Comparison of ENCODE assay signal across 20 cellular contexts in genomic region chr9:130465383-130466096, GRCh38. TPM values are rescaled to one million over a fixed set of nuclear protein-coding genes. Genes with fewer than 3 reads are reported as not detected.
DNase-seq lines count a peak whose midpoint lies in the region; TF ChIP-seq lines count a peak whose summit lies in the region.
"Had no signal": no experiment of that assay in that cellular context is flagged by ENCODE, and none has a peak within 500 bp of the region (broad histone marks: within the 10 kb centered on the region; RNA-seq: fewer than 3 reads in every experiment).

No MANE protein-coding gene starts in this region.

- no peaks in the 10 kb centered on the region for H3K9me3 Mint-ChIP-seq in endodermal cell
- H3K9me3 Mint-ChIP-seq: CD8-positive, alpha-beta T cell had no signal

- H3K9me3 ChIP-seq in HEK293 (ENCODE audit: control insufficient read depth, insufficient read depth, low read depth, low read length) (no peaks in the 10 kb centered on the region), endodermal cell (ENCODE audit: control insufficient read depth, low read length) (no peaks in the 10 kb centered on the region), esophagus muscularis mucosa (no peaks in the 10 kb centered on the region)
- H3K9me3 ChIP-seq: BE2C had no signal

- POLR2A ChIA-PET in HEK293 (lab: Yijun Ruan, JAX), result interaction anchor here (0.5 to 0.6 kb wide), 2 partner anchors 22 to 157 kb away, joined by 7 to 11 read pairs; no protein-coding TSS in a partner anchor

- H3K4me3 Mint-ChIP-seq in endodermal cell, result no peak overlapping the region
- H3K4me3 Mint-ChIP-seq: CD8-positive, alpha-beta T cell had no signal

- H3K4me1 ChIP-seq in HEK293 (ENCODE audit: control insufficient read depth, insufficient read depth, low read length) (no peaks in the 10 kb centered on the region), endodermal cell (ENCODE audit: control insufficient read depth, insufficient read depth, low read length) (no peaks in the 10 kb centered on the region), esophagus muscularis mucosa (peaks cover 3 to 10% (median 5%) of the 10 kb centered on the region in 4 donors)

- peak; percentile 68 for DNase-seq in DMS 273 (lab: John Stamatoyannopoulos, UW; ENCODE audit: unreplicated experiment)
- no peak for DNase-seq in DMS 273 treated with DMSO at 0.1 percent for 48 hours (lab: John Stamatoyannopoulos, UW)
- DNase-seq in endodermal cell, result no peak
- DNase-seq in myocyte (ENCODE audit: low read depth), result peak; percentile 40
- DNase-seq in esophagus muscularis mucosa (ENCODE audit: extremely low spot score), result no peak
- DNase-seq in HK-2 (ENCODE audit: unreplicated experiment), result no peak
- no peak for DNase-seq in middle frontal gyrus (ENCODE audit: extremely low spot score, low spot score)
- DNase-seq: BE2C; CD8-positive, alpha-beta T cell; DND-41; GF-D8; IMR-90; Kasumi-1; MM.1S; NCI-H1092 treated with DMSO at 0.1 percent for 48 hours; NCI-H1694; NCI-H526 treated with DMSO at 0.1 percent for 48 hours; PC-9 had no signal

- 83 to 84% methylated on average over 7 to 14 of the region's 16 CpGs for WGBS in endodermal cell (ENCODE audit: insufficient coverage in 1 of 2, insufficient read length in 1 of 2), 2 experiments
- 86% methylated on average over 9 of the region's 16 CpGs for WGBS in esophagus muscularis mucosa

- peaks cover 4% of the 10 kb centered on the region for H3K4me1 Mint-ChIP-seq in endodermal cell

- no peak for TF ChIP-seq POLR2A in esophagus muscularis mucosa (IDR thresholded peaks at IDR 0.05; ENCODE audit: low read depth)

- intact Hi-C loops in esophagus muscularis mucosa (cut with DNase I), result loop anchor here (10.0 kb wide), 1 partner anchor 109 kb away; the partner anchor contains the start of gene FUBP3

- TF ChIP-seq CTCF in HEK293 (tag by site-specific recombination; IDR thresholded peaks at IDR 0.05) (no peak), endodermal cell (conservative IDR thresholded peaks at IDR 0.05) (peak; percentile 13), esophagus muscularis mucosa (IDR thresholded peaks at IDR 0.05) (no peak)

- no peak overlapping the region for H3K27ac ChIP-seq in HEK293 (ENCODE audit: extremely low read depth, low read depth, low read length)
- peak overlapping the region; percentile 32 for H3K27ac ChIP-seq in endodermal cell (ENCODE audit: low read depth, low read length)
- H3K27ac ChIP-seq in esophagus muscularis mucosa (replicated peaks in 1 of 4), result no peak overlapping the region
- H3K27ac ChIP-seq: 22Rv1, PC-9 had no signal

- CTCF ChIA-PET in HEK293 (lab: Yijun Ruan, JAX), result interaction anchor here (0.6 to 15.5 kb wide), 2 partner anchors 114 to 221 kb away, joined by 5 to 305 read pairs; partner anchors contain the start of gene EXOSC2

- TF ChIP-seq EP300 in esophagus muscularis mucosa (IDR thresholded peaks at IDR 0.05), result no peak

- no peaks in the 10 kb centered on the region for H3K36me3 Mint-ChIP-seq in endodermal cell (ENCODE audit: low read depth)
- H3K36me3 Mint-ChIP-seq: CD8-positive, alpha-beta T cell had no signal

- no peak overlapping the region for H3K27ac Mint-ChIP-seq in endodermal cell
- H3K27ac Mint-ChIP-seq: CD8-positive, alpha-beta T cell had no signal

- H3K27me3 ChIP-seq in endodermal cell (ENCODE audit: control insufficient read depth, insufficient read depth, low read length, poor library complexity, severe bottlenecking), result no peaks in the 10 kb centered on the region
- no peaks in the 10 kb centered on the region for H3K27me3 ChIP-seq in esophagus muscularis mucosa
- H3K27me3 ChIP-seq: BE2C had no signal

- no peak overlapping the region for H3K9ac ChIP-seq in endodermal cell (ENCODE audit: extremely low read depth, low read length, poor library complexity, severe bottlenecking)

- H3K27me3 Mint-ChIP-seq in endodermal cell (ENCODE audit: insufficient read depth), result peaks cover 4% of the 10 kb centered on the region

- peaks cover 0 to 7% of the 10 kb centered on the region in 2 experiments; a peak in 1 of 3 replicates for H3K36me3 ChIP-seq in HEK293 (ENCODE audit: control insufficient read depth in 2 of 2, insufficient read depth in 1 of 2, low read length in 2 of 2)
- H3K36me3 ChIP-seq in endodermal cell (ENCODE audit: control insufficient read depth, insufficient read depth, low read length), result no peaks in the 10 kb centered on the region
- peaks cover 8 to 84% (median 66%) of the 10 kb centered on the region in 4 donors for H3K36me3 ChIP-seq in esophagus muscularis mucosa

- H3K4me3 ChIP-seq in HEK293 (ENCODE audit: low read depth, low read length) (no peak overlapping the region), endodermal cell (ENCODE audit: low read length) (no peak overlapping the region), esophagus muscularis mucosa (no peak overlapping the region)
- H3K4me3 ChIP-seq: PC-9 had no signal

TF ChIP-seq in HEK293, 187 proteins besides CTCF, POLR2A, EP300 and RAD21:
- TF ChIP-seq ELK4 (IDR thresholded peaks at IDR 0.05; ENCODE audit: borderline replicate concordance, low read depth, low read length) (no peak), ZNF501 (tag by site-specific recombination; IDR thresholded peaks at IDR 0.05) (no peak), SCRT2 (tag by site-specific recombination; IDR thresholded peaks at IDR 0.05) (peak; percentile 44; the same call in 1 of the 2 replicates), ZIC2 (tag by site-specific recombination; IDR thresholded peaks at IDR 0.05) (peak; percentile 33), ZNF449 (tag by site-specific recombination; IDR thresholded peaks at IDR 0.05) (no peak), RBAK (tag by site-specific recombination; IDR thresholded peaks at IDR 0.05) (no peak), ZNF473 (tag by site-specific recombination; IDR thresholded peaks at IDR 0.05) (no peak), TRIM28 (IDR thresholded peaks at IDR 0.05; ENCODE audit: borderline replicate concordance, low read length) (no peak), ZNF426 (tag by site-specific recombination; IDR thresholded peaks at IDR 0.05) (no peak), ZNF341 (tag by site-specific recombination; IDR thresholded peaks at IDR 0.05; ENCODE audit: low read depth) (no peak)

RNA-seq across cellular contexts. Expression of gene ASS1, which starts 20.8 kb away (rescaled TPM):
- total RNA-seq in endodermal cell (10 to 100 TPM; 30.9 to 57.2 TPM), myocyte (80.1 and 81.3 TPM in 2 replicates), esophagus muscularis mucosa (100 to 1,000 TPM in 1 of 4 donors, 10 to 100 TPM in 3; 67.7 to 113 (median 97.1) TPM)
- 37.9 TPM for polyA plus RNA-seq in endodermal cell (2013, experiment 1 of 2)
- polyA plus RNA-seq in endodermal cell (2013, experiment 2 of 2), result 30.1 TPM
- polyA plus RNA-seq in myocyte (2012), result 119 TPM
- total RNA-seq: CD8-positive, alpha-beta T cell had no signal

Comparison
In these comparisons a context has a peak if more than half of its experiments do, and no peak if none do; other contexts are left out.
1. DNase-seq: peak in DMS 273 (single experiment) and myocyte (single experiment); none in DMS 273 treated with DMSO at 0.1 percent for 48 hours (single experiment), endodermal cell (single experiment), esophagus muscularis mucosa (single experiment), HK-2 (single experiment) and middle frontal gyrus (single experiment).